ENCODE assay signal across 18 cellular contexts in the genomic region with DNA sequence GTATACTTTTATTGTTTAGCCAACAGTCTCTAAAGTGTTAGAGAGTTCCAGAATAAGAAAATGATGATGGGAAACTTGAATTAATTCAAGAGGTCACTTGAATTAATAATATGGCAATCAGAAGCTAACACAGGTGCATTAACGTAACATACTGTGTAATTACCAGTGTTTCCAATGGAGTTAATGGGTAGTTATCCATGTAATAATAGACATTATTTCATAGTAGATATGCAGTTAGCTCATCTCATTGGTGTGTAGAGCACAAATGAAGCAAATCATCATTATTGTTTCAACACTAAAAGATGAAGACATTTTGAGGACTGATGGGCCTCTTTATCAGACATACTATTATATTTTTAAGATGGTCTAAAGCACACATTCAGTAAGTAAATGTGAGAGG.
DNase-seq lines count a peak whose midpoint lies in the region; TF ChIP-seq lines count a peak whose summit lies in the region.
"Had no signal": no experiment of that assay in that cellular context is flagged by ENCODE, and none has a peak within 500 bp of the region (broad histone marks: within the 10 kb centered on the region; RNA-seq: fewer than 3 reads in every experiment).

No MANE protein-coding gene starts in this region.

- DNase-seq in NCI-H1105 (lab: John Stamatoyannopoulos, UW) (peak; percentile 42), NCI-H2227 treated with DMSO at 0.1 percent for 48 hours (lab: John Stamatoyannopoulos, UW) (peak; percentile 20), WERI-Rb-1 (no peak), GM10266 (ENCODE audit: extremely low spot score) (no peak), vagina (ENCODE audit: extremely low spot score in 2 of 2) (no peak), Peyer's patch (no peak)
- DNase-seq: Caco-2; CD4-positive, CD25-positive, alpha-beta regulatory T cell; CD8-positive, alpha-beta T cell; DMS153; DND-41; H9; HFFc6 had no signal

- no peaks in the 10 kb centered on the region for H3K4me1 ChIP-seq in HEK293 (ENCODE audit: control insufficient read depth, insufficient read depth, low read length)
- peaks cover 41% of the 10 kb centered on the region for H3K4me1 ChIP-seq in vagina
- no peaks in the 10 kb centered on the region for H3K4me1 ChIP-seq in Peyer's patch
- H3K4me1 ChIP-seq: Caco-2 had no signal

- CTCF ChIA-PET in HEK293 (lab: Yijun Ruan, JAX) = interaction anchor here (0.6 to 1.1 kb wide), 3 partner anchors 62 to 437 kb away, joined by 3 to 5 read pairs (median 5); no protein-coding TSS in a partner anchor

- POLR2A ChIA-PET in HEK293 (lab: Yijun Ruan, JAX) = no interaction called here

- H3K27me3 ChIP-seq in WERI-Rb-1 (ENCODE audit: insufficient read depth, low read depth, severe bottlenecking) = no peaks in the 10 kb centered on the region
- no peaks in the 10 kb centered on the region for H3K27me3 ChIP-seq in vagina
- H3K27me3 ChIP-seq in Peyer's patch = no peaks in the 10 kb centered on the region
- H3K27me3 ChIP-seq: BLaER1 had no signal

- H3K9me3 ChIP-seq in HEK293 (ENCODE audit: control insufficient read depth, insufficient read depth, low read depth, low read length) (no peaks in the 10 kb centered on the region), WERI-Rb-1 (ENCODE audit: severe bottlenecking) (no peaks in the 10 kb centered on the region), vagina (no peaks in the 10 kb centered on the region), Peyer's patch (no peaks in the 10 kb centered on the region)
- H3K9me3 ChIP-seq: BLaER1, Caco-2 had no signal

- TF ChIP-seq CTCF in HEK293 (tag by site-specific recombination; IDR thresholded peaks at IDR 0.05) = no peak
- no peak for TF ChIP-seq CTCF in WERI-Rb-1 (IDR thresholded peaks at IDR 0.05; ENCODE audit: low read depth, low read length)
- no peak for TF ChIP-seq CTCF in GM10266 (IDR thresholded peaks at IDR 0.05; ENCODE audit: control insufficient read depth, insufficient read depth, low read depth, missing control alignments)
- TF ChIP-seq CTCF in vagina (IDR thresholded peaks at IDR 0.05) = no peak
- no peak for TF ChIP-seq CTCF in Peyer's patch (IDR thresholded peaks at IDR 0.05)

- H3K27ac ChIP-seq in HEK293 (ENCODE audit: extremely low read depth, low read depth, low read length) = no peak overlapping the region
- peak overlapping the region; percentile 74 for H3K27ac ChIP-seq in WERI-Rb-1
- no peak overlapping the region for H3K27ac ChIP-seq in vagina
- no peak overlapping the region for H3K27ac ChIP-seq in Peyer's patch
- H3K27ac ChIP-seq: BLaER1, C4-2B had no signal

- intact Hi-C loops in vagina (cut with DNase I) = no loop called here

- H3K4me3 ChIP-seq in HEK293 (ENCODE audit: low read depth, low read length) = no peak overlapping the region
- peak overlapping the region; percentile 35 for H3K4me3 ChIP-seq in WERI-Rb-1 (ENCODE audit: low read depth, low read length)
- H3K4me3 ChIP-seq in vagina = no peak overlapping the region
- H3K4me3 ChIP-seq in Peyer's patch = no peak overlapping the region
- H3K4me3 ChIP-seq: BLaER1, GM12878, GM23338 had no signal

- TF ChIP-seq POLR2A in vagina (IDR thresholded peaks at IDR 0.05) (no peak), Peyer's patch (IDR thresholded peaks at IDR 0.05) (no peak)

- H3K36me3 ChIP-seq in HEK293 (ENCODE audit: control insufficient read depth in 2 of 2, insufficient read depth in 1 of 2, low read length in 2 of 2) (no peaks in the 10 kb centered on the region), WERI-Rb-1 (no peaks in the 10 kb centered on the region), vagina (no peaks in the 10 kb centered on the region), Peyer's patch (no peaks in the 10 kb centered on the region)
- H3K36me3 ChIP-seq: BLaER1 had no signal

TF ChIP-seq in HEK293, 187 proteins besides CTCF, POLR2A, EP300 and RAD21:
- peak; percentile 91 for TF ChIP-seq SP7 (tag by site-specific recombination; IDR thresholded peaks at IDR 0.05)
- TF ChIP-seq, protein P1, sequence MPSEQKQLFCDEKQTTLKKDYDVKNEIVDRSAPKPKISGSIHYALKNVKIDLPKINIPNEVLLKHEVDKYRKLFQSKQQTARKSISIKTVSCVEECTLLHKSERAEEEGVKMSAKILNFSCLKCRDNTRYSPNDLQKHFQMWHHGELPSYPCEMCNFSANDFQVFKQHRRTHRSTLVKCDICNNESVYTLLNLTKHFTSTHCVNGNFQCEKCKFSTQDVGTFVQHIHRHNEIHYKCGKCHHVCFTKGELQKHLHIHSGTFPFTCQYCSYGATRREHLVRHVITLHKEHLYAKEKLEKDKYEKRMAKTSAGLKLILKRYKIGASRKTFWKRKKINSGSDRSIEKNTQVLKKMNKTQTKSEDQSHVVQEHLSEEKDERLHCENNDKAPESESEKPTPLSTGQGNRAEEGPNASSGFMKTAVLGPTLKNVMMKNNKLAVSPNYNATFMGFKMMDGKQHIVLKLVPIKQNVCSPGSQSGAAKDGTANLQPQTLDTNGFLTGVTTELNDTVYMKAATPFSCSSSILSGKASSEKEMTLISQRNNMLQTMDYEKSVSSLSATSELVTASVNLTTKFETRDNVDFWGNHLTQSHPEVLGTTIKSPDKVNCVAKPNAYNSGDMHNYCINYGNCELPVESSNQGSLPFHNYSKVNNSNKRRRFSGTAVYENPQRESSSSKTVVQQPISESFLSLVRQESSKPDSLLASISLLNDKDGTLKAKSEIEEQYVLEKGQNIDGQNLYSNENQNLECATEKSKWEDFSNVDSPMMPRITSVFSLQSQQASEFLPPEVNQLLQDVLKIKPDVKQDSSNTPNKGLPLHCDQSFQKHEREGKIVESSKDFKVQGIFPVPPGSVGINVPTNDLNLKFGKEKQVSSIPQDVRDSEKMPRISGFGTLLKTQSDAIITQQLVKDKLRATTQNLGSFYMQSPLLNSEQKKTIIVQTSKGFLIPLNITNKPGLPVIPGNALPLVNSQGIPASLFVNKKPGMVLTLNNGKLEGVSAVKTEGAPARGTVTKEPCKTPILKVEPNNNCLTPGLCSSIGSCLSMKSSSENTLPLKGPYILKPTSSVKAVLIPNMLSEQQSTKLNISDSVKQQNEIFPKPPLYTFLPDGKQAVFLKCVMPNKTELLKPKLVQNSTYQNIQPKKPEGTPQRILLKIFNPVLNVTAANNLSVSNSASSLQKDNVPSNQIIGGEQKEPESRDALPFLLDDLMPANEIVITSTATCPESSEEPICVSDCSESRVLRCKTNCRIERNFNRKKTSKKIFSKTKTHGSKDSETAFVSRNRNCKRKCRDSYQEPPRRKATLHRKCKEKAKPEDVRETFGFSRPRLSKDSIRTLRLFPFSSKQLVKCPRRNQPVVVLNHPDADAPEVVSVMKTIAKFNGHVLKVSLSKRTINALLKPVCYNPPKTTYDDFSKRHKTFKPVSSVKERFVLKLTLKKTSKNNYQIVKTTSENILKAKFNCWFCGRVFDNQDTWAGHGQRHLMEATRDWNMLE (tag by site-specific recombination; conservative IDR thresholded peaks at IDR 0.05; ENCODE audit: low read depth) = no peak
TF ChIP-seq in HEK293: peak in this region for 1.

Comparison
In these comparisons a context has a peak if more than half of its experiments do, and no peak if none do; other contexts are left out.
1. DNase-seq: peak in NCI-H1105 (single experiment) and NCI-H2227 treated with DMSO at 0.1 percent for 48 hours (single experiment); none in WERI-Rb-1 (single experiment), GM10266 (single experiment), vagina (0 of 2) and Peyer's patch (0 of 3).